Comparison of ENCODE assay signal across 1 cellular context in the genomic region with DNA sequence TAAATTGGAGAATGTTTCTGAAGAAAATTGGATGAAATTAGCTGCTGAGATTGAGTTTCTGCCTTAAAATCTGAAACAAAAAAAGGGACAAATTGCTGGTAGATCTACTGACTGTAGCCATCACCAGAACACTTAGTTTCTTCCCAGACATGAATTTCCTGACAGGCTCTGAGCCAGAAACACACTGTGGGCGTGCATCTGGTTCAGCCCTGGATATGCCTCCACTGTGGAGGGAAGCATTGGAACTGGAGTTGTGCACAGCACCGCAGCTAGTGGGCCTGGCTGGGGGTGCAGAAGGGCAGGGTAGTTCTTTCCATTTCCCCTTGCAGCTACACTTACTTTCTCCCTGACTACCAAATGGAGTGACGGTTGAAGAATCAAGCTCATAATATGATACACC.
TF ChIP-seq lines count a peak whose summit lies in the region.

No MANE protein-coding gene starts in this region.

TF ChIP-seq in WTC11, 78 proteins besides CTCF, POLR2A, EP300 and RAD21 (continued from another document):
- TF ChIP-seq, protein P1, sequence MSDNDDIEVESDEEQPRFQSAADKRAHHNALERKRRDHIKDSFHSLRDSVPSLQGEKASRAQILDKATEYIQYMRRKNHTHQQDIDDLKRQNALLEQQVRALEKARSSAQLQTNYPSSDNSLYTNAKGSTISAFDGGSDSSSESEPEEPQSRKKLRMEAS (CRISPR knock-in tag; IDR thresholded peaks at IDR 0.05), result no peak
